Comparison of ENCODE assay signal across 10 cellular contexts in the genomic region with DNA sequence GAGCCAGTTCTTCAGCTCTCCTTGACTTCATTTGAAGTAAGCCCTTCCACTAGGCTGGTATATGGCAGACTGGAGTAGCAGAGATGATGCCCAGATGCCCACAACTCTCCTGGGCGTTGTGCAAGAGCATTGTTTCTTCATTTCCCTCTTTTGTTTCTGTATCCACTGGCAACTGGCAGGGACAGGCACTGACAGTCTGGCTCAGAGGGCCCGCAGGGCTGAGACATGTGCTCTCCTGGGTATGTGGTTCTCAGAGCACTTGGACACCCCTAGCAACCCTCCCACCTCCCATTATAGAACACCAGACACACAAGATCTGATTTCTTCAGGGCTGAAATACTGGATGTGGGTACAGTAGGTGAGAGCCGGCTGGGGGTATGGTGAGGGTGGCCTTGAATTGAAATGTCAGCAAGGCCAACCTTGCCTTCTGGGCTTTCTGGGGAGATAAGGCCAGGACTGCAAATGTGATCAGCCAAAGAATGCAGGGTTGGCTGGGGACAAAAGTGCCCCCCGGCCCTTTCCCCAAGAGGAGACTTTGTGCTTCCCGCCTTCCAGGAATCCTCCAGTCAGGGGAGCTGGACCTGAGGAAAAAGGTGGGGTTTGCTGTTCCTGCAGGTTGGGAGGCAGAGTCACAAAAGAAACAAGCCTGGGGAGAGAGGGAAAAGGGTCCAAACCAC. TPM values are rescaled to one million over a fixed set of nuclear protein-coding genes. Genes with fewer than 3 reads are reported as not detected.
A peak's percentile ranks its signal among the peaks of the same experiment; 100 is the strongest.
DNase-seq lines count a peak whose midpoint lies in the region; ATAC-seq, FAIRE-seq and TF ChIP-seq lines count a peak whose summit lies in the region.
"Had no signal": no experiment of that assay in that cellular context is flagged by ENCODE, and none has a peak within 500 bp of the region (broad histone marks: within the 10 kb centered on the region; RNA-seq: fewer than 3 reads in every experiment).

No MANE protein-coding gene starts in this region.

- peak; percentile 81 for DNase-seq in Right ventricle myocardium inferior (ENCODE audit: missing footprints)
- DNase-seq in cardiac septum (ENCODE audit: low spot score): no peak
- no peak for DNase-seq in caudate nucleus (lab: John Stamatoyannopoulos, UW)
- peak; percentile 71 for DNase-seq in lower lobe of right lung
- no peak for DNase-seq in HT-29 (ENCODE audit: low spot score)
- no peak for DNase-seq in GM12892 (ENCODE audit: insufficient read length)
- DNase-seq in HuH-7.5 (ENCODE audit: low spot score): no peak
- no peak for DNase-seq in T-helper 17 cell

- no peak for FAIRE-seq in GM12892 (lab: Jason Lieb, UNC)

- H3K36me3 Mint-ChIP-seq in T-helper 17 cell (ENCODE audit: low read depth): peaks cover 5% of the 10 kb centered on the region

- peaks cover 8% of the 10 kb centered on the region for H3K4me1 ChIP-seq in lower lobe of right lung
- H3K4me1 ChIP-seq: uterus had no signal

- intact Hi-C loops in Right ventricle myocardium inferior (cut with DNase I) (loop anchor here (2.0 kb wide), 1 partner anchor 56 kb away; no protein-coding TSS in a partner anchor), cardiac septum (cut with DNase I) (no loop called here), lower lobe of right lung (cut with DNase I) (no loop called here)

- H3K4me3 ChIP-seq in lower lobe of right lung: no peak overlapping the region
- H3K4me3 ChIP-seq: uterus had no signal

- H3K27me3 Mint-ChIP-seq in T-helper 17 cell: peaks cover 63% of the 10 kb centered on the region

- H3K36me3 ChIP-seq in lower lobe of right lung: no peaks in the 10 kb centered on the region
- H3K36me3 ChIP-seq: uterus had no signal

- no peaks in the 10 kb centered on the region for H3K27me3 ChIP-seq in lower lobe of right lung (ENCODE audit: low read depth)
- H3K27me3 ChIP-seq: uterus had no signal

- H3K4me3 Mint-ChIP-seq in T-helper 17 cell: no peak overlapping the region
- H3K4me3 Mint-ChIP-seq: B cell had no signal

- no peak overlapping the region for H3K27ac Mint-ChIP-seq in T-helper 17 cell
- H3K27ac Mint-ChIP-seq: B cell had no signal

- peak overlapping the region; percentile 82 for H3K27ac ChIP-seq in caudate nucleus (ENCODE audit: low read depth, low read length)
- no peak overlapping the region for H3K27ac ChIP-seq in lower lobe of right lung

- no peaks in the 10 kb centered on the region for H3K9me3 ChIP-seq in lower lobe of right lung
- no peaks in the 10 kb centered on the region for H3K9me3 ChIP-seq in T-helper 17 cell (ENCODE audit: control insufficient read depth, low read length, poor library complexity, severe bottlenecking)
- H3K9me3 ChIP-seq: uterus had no signal

- no peak for TF ChIP-seq CTCF in lower lobe of right lung (IDR thresholded peaks at IDR 0.05)

- ATAC-seq in Right ventricle myocardium inferior: peak; percentile 83
- ATAC-seq in lower lobe of right lung: peak; percentile 63 to 82
- no peak for ATAC-seq in T-helper 17 cell

- H3K4me1 Mint-ChIP-seq in T-helper 17 cell: peaks cover 7% of the 10 kb centered on the region

- no peak for TF ChIP-seq POLR2A in GM12892 (IDR thresholded peaks at IDR 0.05; ENCODE audit: low read depth, low read length)

RNA-seq across cellular contexts. Expression of a gene that starts 28.6 kb away (rescaled TPM):
- total RNA-seq in Right ventricle myocardium inferior (322 TPM), cardiac septum (427 TPM), lower lobe of right lung (361 TPM), T-helper 17 cell (10 to 100 TPM; 13.7 to 20.9 TPM)
- 416 and 425 TPM in 2 replicates for total RNA-seq in HT-29 (2014; rRNA removed; shearing (Covaris generic))
- 61.9 TPM for polyA plus RNA-seq in GM12892 (2012; ENCODE audit: missing spikeins)

Comparison
In these comparisons a context has a peak if more than half of its experiments do, and no peak if none do; other contexts are left out.
1. DNase-seq: peak in Right ventricle myocardium inferior (single experiment) and lower lobe of right lung (single experiment); none in cardiac septum (single experiment), caudate nucleus (0 of 61), HT-29 (single experiment), GM12892 (single experiment), HuH-7.5 (single experiment) and T-helper 17 cell (0 of 3).
2. RNA of a gene that starts 28.6 kb away (total RNA-seq): 427 TPM in cardiac septum (single experiment), 416 to 425 TPM in HT-29, 361 TPM in lower lobe of right lung (single experiment) and 322 TPM in Right ventricle myocardium inferior (single experiment); 13.7 to 20.9 TPM in T-helper 17 cell; every median in the first group is over 10 times any median in the second.